8 cellular contexts compared by ENCODE assay signal in the genomic region with DNA sequence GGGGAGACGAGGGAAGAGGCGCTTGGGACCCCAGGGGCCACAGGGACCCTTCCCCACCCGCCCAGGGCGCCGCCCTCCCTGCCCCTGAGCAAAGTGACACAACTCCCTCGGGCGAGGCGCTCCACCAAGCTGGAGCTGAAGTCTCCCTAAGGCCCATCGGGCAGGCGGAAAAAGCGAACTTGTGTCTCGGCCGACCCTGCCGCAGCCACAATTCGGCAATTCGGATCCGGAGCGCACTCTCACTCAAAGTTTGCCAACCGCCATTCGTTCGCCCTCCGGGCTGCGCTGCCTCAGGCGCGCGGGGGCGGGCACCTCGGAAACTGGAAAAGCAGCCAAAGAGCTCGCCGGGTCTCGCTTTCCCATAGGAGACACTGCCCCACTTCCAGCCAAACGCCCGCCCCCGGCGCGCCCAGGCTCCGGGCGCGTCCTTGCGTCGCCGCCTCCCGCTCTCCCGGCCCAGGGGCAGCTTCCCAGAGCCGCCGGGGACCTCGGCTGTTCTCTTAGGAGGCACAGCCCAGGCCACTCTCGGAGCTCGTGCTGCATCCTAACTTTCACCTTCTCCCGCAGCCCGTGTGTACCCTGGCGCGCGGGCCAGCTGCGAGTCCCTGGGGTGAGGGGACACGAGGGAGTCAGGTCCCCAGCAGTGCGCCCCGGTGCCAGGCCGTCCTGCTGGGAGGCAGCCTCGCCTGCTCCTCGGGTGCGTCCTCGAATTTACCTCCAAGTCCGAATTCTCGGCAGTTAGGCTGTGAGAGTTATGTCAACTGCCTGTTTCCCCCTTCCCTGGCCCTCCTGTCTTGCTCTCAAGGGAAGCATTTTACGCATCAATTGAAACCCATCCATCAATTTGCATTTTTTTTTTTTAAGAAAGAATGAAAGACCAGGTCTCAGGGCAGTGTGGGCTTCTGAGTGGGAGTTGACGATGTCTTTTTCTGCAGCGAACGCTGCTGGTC. TPM values are rescaled to one million over a fixed set of nuclear protein-coding genes. Genes with fewer than 3 reads are reported as not detected.
DNase-seq lines count a peak whose midpoint lies in the region; ATAC-seq and TF ChIP-seq lines count a peak whose summit lies in the region.

No MANE protein-coding gene starts in this region.

- peak overlapping the region; percentile 69 for H3K4me3 Mint-ChIP-seq in activated T-helper 2 cell treated with anti-CD3 and anti-CD28 coated beads, Interferon-gamma antibody, Interleukin-2, Interleukin-4, amounts not matched to agents 10 μg/mL and 5 μg/mL and 100 μg/mL, durations not matched to agents 14 hours and 24 hours and 36 hours (ENCODE audit: low read depth)
- H3K4me3 Mint-ChIP-seq in neural progenitor cell: peak overlapping the region; percentile 89

- no peak overlapping the region for H3K9ac ChIP-seq in neural progenitor cell

- no peak overlapping the region for H3K27ac ChIP-seq in neural progenitor cell

- no peaks in the 10 kb centered on the region for H3K36me3 ChIP-seq in neural progenitor cell

- peak overlapping the region; percentile 88 for H2AFZ ChIP-seq in neural progenitor cell (replicated peaks)

- ATAC-seq in GM18511 (IDR thresholded peaks at IDR 0.05; ENCODE audit: unreplicated experiment): peak; percentile 15
- ATAC-seq in GM18867 (IDR thresholded peaks at IDR 0.05; ENCODE audit: unreplicated experiment): no peak

- no peaks in the 10 kb centered on the region for H3K9me3 Mint-ChIP-seq in activated T-helper 2 cell treated with anti-CD3 and anti-CD28 coated beads, Interferon-gamma antibody, Interleukin-2, Interleukin-4, amounts not matched to agents 10 μg/mL and 5 μg/mL and 100 μg/mL, durations not matched to agents 14 hours and 24 hours and 36 hours
- H3K9me3 Mint-ChIP-seq in neural progenitor cell: peaks cover 2% of the 10 kb centered on the region

- peaks cover 14% of the 10 kb centered on the region for H3K36me3 Mint-ChIP-seq in activated T-helper 2 cell treated with anti-CD3 and anti-CD28 coated beads, Interferon-gamma antibody, Interleukin-2, Interleukin-4, amounts not matched to agents 10 μg/mL and 5 μg/mL and 100 μg/mL, durations not matched to agents 14 hours and 24 hours and 36 hours (ENCODE audit: low read depth)
- peaks cover 5% of the 10 kb centered on the region for H3K36me3 Mint-ChIP-seq in neural progenitor cell

- H3K27me3 ChIP-seq in neural progenitor cell: peaks cover 98% of the 10 kb centered on the region

- intact Hi-C loops in activated T-helper 2 cell treated with anti-CD3 and anti-CD28 coated beads, Interferon-gamma antibody, Interleukin-2, Interleukin-4, amounts not matched to agents 10 μg/mL and 5 μg/mL and 100 μg/mL, durations not matched to agents 14 hours and 24 hours and 36 hours (cut with micrococcal nuclease): loop anchor here (1.0 to 10.0 kb wide), 4 partner anchors 92 to 1195 kb away; partner anchors contain the start of genes SS18 and ZNF521

- H3K4me3 ChIP-seq in AG09309 (ENCODE audit: control insufficient read depth, low read depth, low read length) (peak overlapping the region; percentile 81), neural progenitor cell (peak overlapping the region; percentile 78)

- peaks cover 46% of the 10 kb centered on the region for H4K20me1 ChIP-seq in neural progenitor cell (ENCODE audit: low read depth)

- peak overlapping the region; percentile 95 for H3K4me2 ChIP-seq in neural progenitor cell

- DNase-seq in AG09309 (ENCODE audit: low read depth): peak; percentile 21
- DNase-seq in NCI-H2171 treated with DMSO at 0.1 percent for 48 hours (lab: John Stamatoyannopoulos, UW): peak; percentile 54
- DNase-seq in activated T-helper 2 cell treated with anti-CD3 and anti-CD28 coated beads, Interferon-gamma antibody, Interleukin-2, Interleukin-4, amounts not matched to agents 10 μg/mL and 5 μg/mL and 100 μg/mL, durations not matched to agents 14 hours and 24 hours and 36 hours (ENCODE audit: low spot score): no peak
- DNase-seq in germinal center (ENCODE audit: low spot score): peak; percentile 31
- DNase-seq in neural progenitor cell (ENCODE audit: low spot score): peak; percentile 75
- no peak for DNase-seq in NK-92 treated with Interleukin-12 subunit alpha and Interleukin-12 subunit beta, amount 100 ng/mL, for 24 hours (lab: John Stamatoyannopoulos, UW)

- H3K79me2 ChIP-seq in neural progenitor cell (ENCODE audit: low read depth): peaks cover 17% of the 10 kb centered on the region

- H3K9me3 ChIP-seq in neural progenitor cell (ENCODE audit: low read depth): no peaks in the 10 kb centered on the region

- TF ChIP-seq CTCF in AG09309 (IDR thresholded peaks at IDR 0.05; ENCODE audit: control insufficient read depth, insufficient read depth, low read depth, low read length, missing control alignments): no peak
- TF ChIP-seq CTCF in neural progenitor cell (IDR thresholded peaks at IDR 0.05): no peak

- H3K4me1 ChIP-seq in neural progenitor cell: peaks cover 50% of the 10 kb centered on the region

- peaks cover 11% of the 10 kb centered on the region for H3K4me1 Mint-ChIP-seq in activated T-helper 2 cell treated with anti-CD3 and anti-CD28 coated beads, Interferon-gamma antibody, Interleukin-2, Interleukin-4, amounts not matched to agents 10 μg/mL and 5 μg/mL and 100 μg/mL, durations not matched to agents 14 hours and 24 hours and 36 hours (ENCODE audit: low read depth)
- peaks cover 42% of the 10 kb centered on the region for H3K4me1 Mint-ChIP-seq in neural progenitor cell

- peaks cover 44% of the 10 kb centered on the region for H3K27me3 Mint-ChIP-seq in activated T-helper 2 cell treated with anti-CD3 and anti-CD28 coated beads, Interferon-gamma antibody, Interleukin-2, Interleukin-4, amounts not matched to agents 10 μg/mL and 5 μg/mL and 100 μg/mL, durations not matched to agents 14 hours and 24 hours and 36 hours (ENCODE audit: low read depth)
- H3K27me3 Mint-ChIP-seq in neural progenitor cell (ENCODE audit: insufficient read depth, low read depth): peaks cover 25% of the 10 kb centered on the region

- peaks cover 43% of the 10 kb centered on the region for H3F3A ChIP-seq in neural progenitor cell (ENCODE audit: low read depth)

- H3K27ac Mint-ChIP-seq in activated T-helper 2 cell treated with anti-CD3 and anti-CD28 coated beads, Interferon-gamma antibody, Interleukin-2, Interleukin-4, amounts not matched to agents 10 μg/mL and 5 μg/mL and 100 μg/mL, durations not matched to agents 14 hours and 24 hours and 36 hours: no peak overlapping the region
- H3K27ac Mint-ChIP-seq in neural progenitor cell: no peak overlapping the region

RNA-seq across cellular contexts. Expression of gene KCTD1, which starts 1.4 kb away (rescaled TPM):
- 6.4 and 6.8 TPM in 2 replicates for total RNA-seq in activated T-helper 2 cell treated with anti-CD3 and anti-CD28 coated beads, Interferon-gamma antibody, Interleukin-2, Interleukin-4, amounts not matched to agents 10 μg/mL and 5 μg/mL and 100 μg/mL, durations not matched to agents 14 hours and 24 hours and 36 hours
- 14.7 and 17.1 TPM in 2 replicates for total RNA-seq in neural progenitor cell (ENCODE audit: low replicate concordance)

Comparison
In these comparisons a context has a peak if more than half of its experiments do, and no peak if none do; other contexts are left out.
1. DNase-seq: peak in AG09309 (single experiment), NCI-H2171 treated with DMSO at 0.1 percent for 48 hours (single experiment), germinal center (single experiment) and neural progenitor cell (single experiment); none in activated T-helper 2 cell treated with anti-CD3 and anti-CD28 coated beads, Interferon-gamma antibody, Interleukin-2, Interleukin-4, amounts not matched to agents 10 μg/mL and 5 μg/mL and 100 μg/mL, durations not matched to agents 14 hours and 24 hours and 36 hours (single experiment) and NK-92 treated with Interleukin-12 subunit alpha and Interleukin-12 subunit beta, amount 100 ng/mL, for 24 hours (single experiment).